In genomic region chr2:210054696-210055095, GRCh38 we compare ENCODE assay signal across 8 cellular contexts.
"Had no signal": no experiment of that assay in that cellular context is flagged by ENCODE, and none has a peak within 500 bp of the region (broad histone marks: within the 10 kb centered on the region; RNA-seq: fewer than 3 reads in every experiment).

No MANE protein-coding gene starts in this region.

- H3K27ac ChIP-seq: HL-60, KMS-11 had no signal

- H3K4me1 Mint-ChIP-seq: IgD-negative memory B cell had no signal

- FAIRE-seq: HTR-8/SVneo, K562 had no signal

- ATAC-seq: K562 had no signal

- H3K4me2 ChIP-seq: KMS-11 had no signal

- H3K9ac ChIP-seq: KMS-11 had no signal

- H3K4me3 ChIP-seq: K562 had no signal

- H3K27me3 Mint-ChIP-seq: IgD-negative memory B cell had no signal

- DNase-seq: IMR-90, KBM-7, KG1 had no signal

- H3K4me3 Mint-ChIP-seq: IgD-negative memory B cell had no signal
